Comparison of ENCODE assay signal across 10 cellular contexts in the genomic region with DNA sequence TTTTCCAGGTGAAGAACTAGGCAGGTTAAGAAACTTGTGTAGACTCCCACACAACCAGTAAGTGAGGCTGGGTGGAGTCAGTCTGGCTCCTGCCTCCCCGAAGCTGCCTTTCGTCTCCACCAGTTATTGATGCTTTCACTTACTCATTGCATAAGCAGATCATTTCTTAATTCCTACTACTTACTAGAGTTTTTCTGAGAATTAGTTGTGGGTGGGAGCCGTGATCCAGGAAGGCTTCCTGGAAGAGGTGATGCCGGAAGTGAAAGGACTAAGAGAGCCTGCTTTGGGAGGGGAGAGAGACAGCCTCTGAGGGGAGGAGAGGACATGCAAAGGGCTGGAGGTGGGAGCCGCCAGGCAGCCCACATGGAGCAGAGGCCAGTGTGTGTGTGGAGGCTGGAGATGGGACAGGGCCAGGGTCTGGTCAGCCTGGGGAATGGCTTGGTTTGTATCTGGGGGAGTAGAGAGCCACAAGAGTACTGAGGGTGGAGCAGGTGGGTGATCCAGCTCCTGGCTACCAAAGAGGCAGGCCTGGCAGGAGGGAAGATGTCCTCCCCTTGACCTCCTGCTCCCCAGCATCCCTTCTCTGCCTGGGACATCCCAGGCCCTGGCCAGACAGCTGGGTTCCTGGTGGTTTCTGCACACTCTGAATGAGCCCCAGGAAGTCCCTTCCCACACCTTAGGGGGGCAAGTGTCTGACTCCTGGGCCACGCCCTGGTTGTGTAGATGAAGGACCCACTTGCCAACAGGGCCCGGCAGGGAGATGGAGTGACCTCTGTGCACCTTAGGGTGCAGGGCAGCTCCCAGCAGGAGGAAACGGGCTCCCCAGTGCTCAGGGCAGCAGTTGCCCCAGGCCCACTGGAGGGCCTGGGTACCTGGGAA. TPM values are rescaled to one million over a fixed set of nuclear protein-coding genes. Genes with fewer than 3 reads are reported as not detected.
DNase-seq lines count a peak whose midpoint lies in the region; ATAC-seq and TF ChIP-seq lines count a peak whose summit lies in the region.
"Had no signal": no experiment of that assay in that cellular context is flagged by ENCODE, and none has a peak within 500 bp of the region (broad histone marks: within the 10 kb centered on the region; RNA-seq: fewer than 3 reads in every experiment).

No MANE protein-coding gene starts in this region.

- no peak overlapping the region for H3K14ac ChIP-seq in neuronal stem cell (ENCODE audit: low read length)

- H3K27me3 ChIP-seq in CD4-positive, CD25-positive, alpha-beta regulatory T cell (ENCODE audit: control insufficient read depth, insufficient read depth, low read length), result no peaks in the 10 kb centered on the region
- H3K27me3 ChIP-seq in adrenal gland (no peaks in the 10 kb centered on the region), neuronal stem cell (ENCODE audit: control insufficient read depth in 3 of 3, insufficient read depth in 3 of 3, low read depth in 1 of 3, low read length in 3 of 3) (no peaks in the 10 kb centered on the region)
- H3K27me3 ChIP-seq: thyroid gland had no signal

- H3K4ac ChIP-seq in neuronal stem cell (ENCODE audit: low read length), result no peak overlapping the region

- no peak overlapping the region for H2BK5ac ChIP-seq in neuronal stem cell (ENCODE audit: low read length)

- peak overlapping the region; percentile 62 for H3K27ac ChIP-seq in CD4-positive, CD25-positive, alpha-beta regulatory T cell (ENCODE audit: insufficient read depth, low read length, poor library complexity, severe bottlenecking)
- no peak overlapping the region for H3K27ac ChIP-seq in adrenal gland
- no peak overlapping the region for H3K27ac ChIP-seq in neuronal stem cell (replicated peaks; ENCODE audit: low read length)
- H3K27ac ChIP-seq: thyroid gland had no signal

- H3K18ac ChIP-seq in neuronal stem cell (ENCODE audit: low read length), result peak overlapping the region; percentile 67

- peaks cover 0 to 5% of the 10 kb centered on the region in 2 experiments for H3K9me3 ChIP-seq in CD4-positive, CD25-positive, alpha-beta regulatory T cell (ENCODE audit: control insufficient read depth in 2 of 2, low read length in 2 of 2)
- no peaks in the 10 kb centered on the region for H3K9me3 ChIP-seq in adrenal gland (replicated peaks in 1 of 3)
- peaks cover 0 to 1% of the 10 kb centered on the region in 2 donors for H3K9me3 ChIP-seq in neuronal stem cell (replicated peaks in 1 of 2; ENCODE audit: control insufficient read depth in 2 of 2, insufficient read depth in 1 of 2, low read depth in 1 of 2, low read length in 2 of 2)
- H3K9me3 ChIP-seq: thyroid gland had no signal

- H3K36me3 Mint-ChIP-seq in CD4-positive, CD25-positive, alpha-beta regulatory T cell, result peaks cover 44% of the 10 kb centered on the region
- peaks cover 56% of the 10 kb centered on the region for H3K36me3 Mint-ChIP-seq in T-helper 1 cell treated with Interleukin-12 subunit alpha and Interleukin-12 subunit beta and Interleukin-4 antibody, amounts not matched to agents 30 μg/mL and 1 μg/mL, for 36 hours (ENCODE audit: low read depth)

- no peaks in the 10 kb centered on the region for H3K27me3 Mint-ChIP-seq in CD4-positive, CD25-positive, alpha-beta regulatory T cell
- H3K27me3 Mint-ChIP-seq in T-helper 1 cell treated with Interleukin-12 subunit alpha and Interleukin-12 subunit beta and Interleukin-4 antibody, amounts not matched to agents 30 μg/mL and 1 μg/mL, for 36 hours (ENCODE audit: low read depth), result no peaks in the 10 kb centered on the region

- TF ChIP-seq CTCF in adrenal gland (IDR thresholded peaks at IDR 0.05), result no peak

- H3K4me3 ChIP-seq in CD4-positive, CD25-positive, alpha-beta regulatory T cell (ENCODE audit: low read depth, low read length), result no peak overlapping the region
- H3K4me3 ChIP-seq in adrenal gland (no peak overlapping the region), neuronal stem cell (ENCODE audit: low read length in 2 of 2) (no peak overlapping the region)
- H3K4me3 ChIP-seq: thyroid gland had no signal

- H3K4me1 ChIP-seq in CD4-positive, CD25-positive, alpha-beta regulatory T cell (ENCODE audit: control insufficient read depth, insufficient read depth, low read length, poor library complexity, severe bottlenecking), result peaks cover 20% of the 10 kb centered on the region
- H3K4me1 ChIP-seq in adrenal gland (replicated peaks in 1 of 2) (no peaks in the 10 kb centered on the region), neuronal stem cell (ENCODE audit: control insufficient read depth in 2 of 2, insufficient read depth in 1 of 2, low read depth in 1 of 2, low read length in 2 of 2) (no peaks in the 10 kb centered on the region)

- peak overlapping the region; percentile 21 to 71 (median 46) for H3K4me3 Mint-ChIP-seq in CD4-positive, CD25-positive, alpha-beta regulatory T cell
- H3K4me3 Mint-ChIP-seq in T-helper 1 cell treated with Interleukin-12 subunit alpha and Interleukin-12 subunit beta and Interleukin-4 antibody, amounts not matched to agents 30 μg/mL and 1 μg/mL, for 36 hours, result peak overlapping the region; percentile 70

- peaks cover 75% of the 10 kb centered on the region for H3K36me3 ChIP-seq in CD4-positive, CD25-positive, alpha-beta regulatory T cell (ENCODE audit: control insufficient read depth, insufficient read depth, low read length)
- H3K36me3 ChIP-seq in adrenal gland (replicated peaks in 1 of 2), result no peaks in the 10 kb centered on the region
- no peaks in the 10 kb centered on the region for H3K36me3 ChIP-seq in neuronal stem cell (replicated peaks in 1 of 2; ENCODE audit: control insufficient read depth in 2 of 2, insufficient read depth in 2 of 2, low read length in 2 of 2)
- H3K36me3 ChIP-seq: thyroid gland had no signal

- H4K91ac ChIP-seq in neuronal stem cell (ENCODE audit: low read depth, low read length, poor library complexity), result peak overlapping the region; percentile 5

- H3K9me3 Mint-ChIP-seq in CD4-positive, CD25-positive, alpha-beta regulatory T cell, result peaks cover 0 to 4% (median 0%) of the 10 kb centered on the region in 7 donors
- no peaks in the 10 kb centered on the region for H3K9me3 Mint-ChIP-seq in T-helper 1 cell treated with Interleukin-12 subunit alpha and Interleukin-12 subunit beta and Interleukin-4 antibody, amounts not matched to agents 30 μg/mL and 1 μg/mL, for 36 hours

- no peaks in the 10 kb centered on the region for H3K79me1 ChIP-seq in neuronal stem cell (ENCODE audit: low read depth, low read length)

- H2AK5ac ChIP-seq in neuronal stem cell (ENCODE audit: low read depth, low read length), result peak overlapping the region; percentile 60

- no peak overlapping the region for H3K9ac ChIP-seq in neuronal stem cell (ENCODE audit: low read depth, low read length, poor library complexity)

- H3K4me2 ChIP-seq in neuronal stem cell (ENCODE audit: insufficient read depth, low read length, poor library complexity, severe bottlenecking), result no peak overlapping the region

- H3K23ac ChIP-seq in neuronal stem cell (ENCODE audit: low read depth, low read length, poor library complexity), result no peak overlapping the region

- no peak overlapping the region for H2BK120ac ChIP-seq in neuronal stem cell (ENCODE audit: low read depth, low read length)

- DNase-seq in CD4-positive, CD25-positive, alpha-beta regulatory T cell, result peak in 1 of 3 donors; percentile 89
- DNase-seq in adrenal gland, result peak in 4 of 7 donors; percentile 8 to 38 (median 12)
- DNase-seq in neuronal stem cell (ENCODE audit: low spot score), result no peak
- no peak for DNase-seq in epidermal melanocyte (ENCODE audit: insufficient read length, low spot score)
- no peak for DNase-seq in NCI-H2196 treated with DMSO at 0.1 percent for 48 hours (lab: John Stamatoyannopoulos, UW; ENCODE audit: unreplicated experiment)
- no peak for DNase-seq in H4 (ENCODE audit: low spot score)
- DNase-seq: NCI-H510A had no signal

- no peak overlapping the region for H2AFZ ChIP-seq in neuronal stem cell (ENCODE audit: low read length)

- H3K27ac Mint-ChIP-seq in CD4-positive, CD25-positive, alpha-beta regulatory T cell, result peak overlapping the region; percentile 91 to 99 (median 96)
- H3K27ac Mint-ChIP-seq in T-helper 1 cell treated with Interleukin-12 subunit alpha and Interleukin-12 subunit beta and Interleukin-4 antibody, amounts not matched to agents 30 μg/mL and 1 μg/mL, for 36 hours, result peak overlapping the region; percentile 92

- H2BK15ac ChIP-seq in neuronal stem cell (ENCODE audit: low read length), result peak overlapping the region; percentile 52

- 82 to 89% (median 87%) methylated on average over 6 to 8 of the region's 8 CpGs for WGBS in adrenal gland, 4 donors
- WGBS in neuronal stem cell (ENCODE audit: extremely low coverage in 2 of 2, insufficient read length in 2 of 2, insufficient replicate concordance in 1 of 2), 2 donors, result no CpG with 5 or more reads among the region's 8 CpGs

- ATAC-seq in CD4-positive, CD25-positive, alpha-beta regulatory T cell (ENCODE audit: low read depth in 2 of 2), result peak; percentile 63 to 82
- no peak for ATAC-seq in GM19455 (IDR thresholded peaks at IDR 0.05; ENCODE audit: unreplicated experiment)

- no peak overlapping the region for H4K8ac ChIP-seq in neuronal stem cell (ENCODE audit: low read depth, low read length)

- peaks cover 5 to 31% (median 10%) of the 10 kb centered on the region in 4 donors for H3K4me1 Mint-ChIP-seq in CD4-positive, CD25-positive, alpha-beta regulatory T cell
- peaks cover 32% of the 10 kb centered on the region for H3K4me1 Mint-ChIP-seq in T-helper 1 cell treated with Interleukin-12 subunit alpha and Interleukin-12 subunit beta and Interleukin-4 antibody, amounts not matched to agents 30 μg/mL and 1 μg/mL, for 36 hours (ENCODE audit: low read depth)

- TF ChIP-seq POLR2A in adrenal gland (IDR thresholded peaks at IDR 0.05), result no peak

- H2BK12ac ChIP-seq in neuronal stem cell (ENCODE audit: low read length), result no peak overlapping the region

- intact Hi-C loops in adrenal gland (cut with DNase I), result no loop called here

RNA-seq across cellular contexts. Expression of a gene that starts 12.2 kb away (rescaled TPM):
- total RNA-seq in CD4-positive, CD25-positive, alpha-beta regulatory T cell, result 60.0 TPM
- 10 to 100 TPM; 64.8 to 89.1 (median 75.3) TPM for polyA plus RNA-seq in CD4-positive, CD25-positive, alpha-beta regulatory T cell
- total RNA-seq in adrenal gland, result 10 to 100 TPM; 29.7 to 75.0 (median 39.2) TPM
- 10 to 100 TPM; 10.7 to 69.1 (median 68.4) TPM for polyA plus RNA-seq in adrenal gland
- 23.2 TPM for polyA plus RNA-seq in neuronal stem cell (2013, experiment 1 of 2)
- 20.4 TPM for polyA plus RNA-seq in neuronal stem cell (2013, experiment 2 of 2)
- 63.3 and 72.3 TPM in 2 replicates for total RNA-seq in H4 (2014; rRNA removed; shearing (Covaris generic))

RNA-seq across cellular contexts. Expression of a gene that starts 25.3 kb away (rescaled TPM):
- total RNA-seq in CD4-positive, CD25-positive, alpha-beta regulatory T cell, result 68.7 TPM
- polyA plus RNA-seq in CD4-positive, CD25-positive, alpha-beta regulatory T cell, result 100 to 1,000 TPM; 187 to 229 (median 210) TPM
- 1 to 10 TPM; 1.4 to 4.9 (median 3.3) TPM for total RNA-seq in adrenal gland
- polyA plus RNA-seq in adrenal gland, result 1 to 10 TPM in 2 of 3 donors, under 1 TPM in 1; 0.60 to 1.7 (median 1.1) TPM
- polyA plus RNA-seq in neuronal stem cell (2013, experiment 1 of 2), result 1.9 TPM
- polyA plus RNA-seq in neuronal stem cell (2013, experiment 2 of 2), result 2.0 TPM
- total RNA-seq in H4 (2014; rRNA removed; shearing (Covaris generic)), result not detected in 2 replicates

RNA-seq across cellular contexts. Expression of a gene that starts 50.2 kb away (rescaled TPM):
- total RNA-seq in CD4-positive, CD25-positive, alpha-beta regulatory T cell, result 144 TPM
- 100 to 1,000 TPM in 1 of 4 donors, 10 to 100 TPM in 3; 68.5 to 104 (median 73.2) TPM for polyA plus RNA-seq in CD4-positive, CD25-positive, alpha-beta regulatory T cell
- total RNA-seq in adrenal gland, result 100 to 1,000 TPM; 122 to 339 (median 181) TPM
- 100 to 1,000 TPM in 2 of 3 donors, 10 to 100 TPM in 1; 31.1 to 135 (median 101) TPM for polyA plus RNA-seq in adrenal gland
- polyA plus RNA-seq in neuronal stem cell (2013, experiment 1 of 2), result 36.0 TPM
- polyA plus RNA-seq in neuronal stem cell (2013, experiment 2 of 2), result 35.7 TPM
- total RNA-seq in H4 (2014; rRNA removed; shearing (Covaris generic)), result 83.4 and 87.3 TPM in 2 replicates

Comparison
In these comparisons a context has a peak if more than half of its experiments do, and no peak if none do; other contexts are left out.
1. DNase-seq: peak in adrenal gland (4 of 7); none in neuronal stem cell (single experiment), epidermal melanocyte (single experiment), NCI-H2196 treated with DMSO at 0.1 percent for 48 hours (single experiment) and H4 (single experiment).
2. RNA of a gene that starts 25.3 kb away (total RNA-seq): 68.7 TPM in CD4-positive, CD25-positive, alpha-beta regulatory T cell (single experiment); 1.4 to 4.9 TPM in adrenal gland and not detected in H4; every median in the first group is over 10 times any median in the second.